ENCODE assay signal across 1 cellular context in genomic region chrX:71616672-71617529, GRCh38.
TF ChIP-seq lines count a peak whose summit lies in the region.

No MANE protein-coding gene starts in this region.

TF ChIP-seq in K562, 482 proteins besides CTCF, POLR2A, EP300 and RAD21 (continued from another document):
- no peak for TF ChIP-seq E4F1 (CRISPR knock-in tag; IDR thresholded peaks at IDR 0.05; ENCODE audit: borderline replicate concordance)
- TF ChIP-seq ZNF133 (CRISPR knock-in tag; IDR thresholded peaks at IDR 0.05) = no peak
